Comparison of ENCODE assay signal across 2 cellular contexts in the genomic region with DNA sequence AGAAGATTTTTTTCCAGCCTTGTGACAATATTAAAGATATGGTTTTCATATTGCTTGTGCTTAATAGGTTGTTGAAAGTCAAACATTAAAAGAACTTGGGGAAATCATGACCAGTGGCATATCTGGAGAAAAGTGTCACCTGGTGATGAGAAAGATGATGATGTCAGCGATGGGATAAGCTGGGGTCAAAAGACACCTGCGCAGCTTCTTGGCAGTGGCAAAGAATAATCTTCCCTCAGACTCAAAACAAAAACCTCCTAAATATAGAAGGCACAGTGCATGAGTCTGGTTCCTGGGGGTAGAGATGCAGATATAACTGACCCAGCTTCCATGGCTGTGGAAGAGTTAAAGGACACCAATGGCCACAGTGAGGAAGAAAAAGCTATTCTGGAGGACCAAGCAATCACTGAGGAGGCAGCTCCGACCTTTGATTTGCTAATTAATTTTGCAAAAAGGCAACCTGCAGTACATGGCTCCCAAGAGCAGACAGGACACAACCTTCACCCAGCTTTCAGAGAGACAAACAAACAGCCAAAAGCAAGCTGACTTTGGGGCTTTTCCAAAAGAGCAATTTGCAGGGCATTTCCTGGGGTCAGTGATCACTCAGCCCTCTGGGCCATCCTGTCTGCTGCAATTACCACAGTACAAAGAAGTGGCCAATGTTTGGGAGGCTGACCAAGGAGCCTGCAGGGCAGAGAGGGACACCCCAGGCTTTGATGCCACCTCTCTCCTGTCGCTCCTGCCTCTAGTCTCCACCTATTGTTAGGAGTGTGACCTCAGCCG.
TF ChIP-seq lines count a peak whose summit lies in the region.

No MANE protein-coding gene starts in this region.

TF ChIP-seq in GM23338, 12 proteins besides CTCF, POLR2A, EP300 and RAD21:
- TF ChIP-seq CREB1 (CRISPR knock-in tag; IDR thresholded peaks at IDR 0.05; ENCODE audit: low read depth), result no peak
- TF ChIP-seq, protein P1, sequence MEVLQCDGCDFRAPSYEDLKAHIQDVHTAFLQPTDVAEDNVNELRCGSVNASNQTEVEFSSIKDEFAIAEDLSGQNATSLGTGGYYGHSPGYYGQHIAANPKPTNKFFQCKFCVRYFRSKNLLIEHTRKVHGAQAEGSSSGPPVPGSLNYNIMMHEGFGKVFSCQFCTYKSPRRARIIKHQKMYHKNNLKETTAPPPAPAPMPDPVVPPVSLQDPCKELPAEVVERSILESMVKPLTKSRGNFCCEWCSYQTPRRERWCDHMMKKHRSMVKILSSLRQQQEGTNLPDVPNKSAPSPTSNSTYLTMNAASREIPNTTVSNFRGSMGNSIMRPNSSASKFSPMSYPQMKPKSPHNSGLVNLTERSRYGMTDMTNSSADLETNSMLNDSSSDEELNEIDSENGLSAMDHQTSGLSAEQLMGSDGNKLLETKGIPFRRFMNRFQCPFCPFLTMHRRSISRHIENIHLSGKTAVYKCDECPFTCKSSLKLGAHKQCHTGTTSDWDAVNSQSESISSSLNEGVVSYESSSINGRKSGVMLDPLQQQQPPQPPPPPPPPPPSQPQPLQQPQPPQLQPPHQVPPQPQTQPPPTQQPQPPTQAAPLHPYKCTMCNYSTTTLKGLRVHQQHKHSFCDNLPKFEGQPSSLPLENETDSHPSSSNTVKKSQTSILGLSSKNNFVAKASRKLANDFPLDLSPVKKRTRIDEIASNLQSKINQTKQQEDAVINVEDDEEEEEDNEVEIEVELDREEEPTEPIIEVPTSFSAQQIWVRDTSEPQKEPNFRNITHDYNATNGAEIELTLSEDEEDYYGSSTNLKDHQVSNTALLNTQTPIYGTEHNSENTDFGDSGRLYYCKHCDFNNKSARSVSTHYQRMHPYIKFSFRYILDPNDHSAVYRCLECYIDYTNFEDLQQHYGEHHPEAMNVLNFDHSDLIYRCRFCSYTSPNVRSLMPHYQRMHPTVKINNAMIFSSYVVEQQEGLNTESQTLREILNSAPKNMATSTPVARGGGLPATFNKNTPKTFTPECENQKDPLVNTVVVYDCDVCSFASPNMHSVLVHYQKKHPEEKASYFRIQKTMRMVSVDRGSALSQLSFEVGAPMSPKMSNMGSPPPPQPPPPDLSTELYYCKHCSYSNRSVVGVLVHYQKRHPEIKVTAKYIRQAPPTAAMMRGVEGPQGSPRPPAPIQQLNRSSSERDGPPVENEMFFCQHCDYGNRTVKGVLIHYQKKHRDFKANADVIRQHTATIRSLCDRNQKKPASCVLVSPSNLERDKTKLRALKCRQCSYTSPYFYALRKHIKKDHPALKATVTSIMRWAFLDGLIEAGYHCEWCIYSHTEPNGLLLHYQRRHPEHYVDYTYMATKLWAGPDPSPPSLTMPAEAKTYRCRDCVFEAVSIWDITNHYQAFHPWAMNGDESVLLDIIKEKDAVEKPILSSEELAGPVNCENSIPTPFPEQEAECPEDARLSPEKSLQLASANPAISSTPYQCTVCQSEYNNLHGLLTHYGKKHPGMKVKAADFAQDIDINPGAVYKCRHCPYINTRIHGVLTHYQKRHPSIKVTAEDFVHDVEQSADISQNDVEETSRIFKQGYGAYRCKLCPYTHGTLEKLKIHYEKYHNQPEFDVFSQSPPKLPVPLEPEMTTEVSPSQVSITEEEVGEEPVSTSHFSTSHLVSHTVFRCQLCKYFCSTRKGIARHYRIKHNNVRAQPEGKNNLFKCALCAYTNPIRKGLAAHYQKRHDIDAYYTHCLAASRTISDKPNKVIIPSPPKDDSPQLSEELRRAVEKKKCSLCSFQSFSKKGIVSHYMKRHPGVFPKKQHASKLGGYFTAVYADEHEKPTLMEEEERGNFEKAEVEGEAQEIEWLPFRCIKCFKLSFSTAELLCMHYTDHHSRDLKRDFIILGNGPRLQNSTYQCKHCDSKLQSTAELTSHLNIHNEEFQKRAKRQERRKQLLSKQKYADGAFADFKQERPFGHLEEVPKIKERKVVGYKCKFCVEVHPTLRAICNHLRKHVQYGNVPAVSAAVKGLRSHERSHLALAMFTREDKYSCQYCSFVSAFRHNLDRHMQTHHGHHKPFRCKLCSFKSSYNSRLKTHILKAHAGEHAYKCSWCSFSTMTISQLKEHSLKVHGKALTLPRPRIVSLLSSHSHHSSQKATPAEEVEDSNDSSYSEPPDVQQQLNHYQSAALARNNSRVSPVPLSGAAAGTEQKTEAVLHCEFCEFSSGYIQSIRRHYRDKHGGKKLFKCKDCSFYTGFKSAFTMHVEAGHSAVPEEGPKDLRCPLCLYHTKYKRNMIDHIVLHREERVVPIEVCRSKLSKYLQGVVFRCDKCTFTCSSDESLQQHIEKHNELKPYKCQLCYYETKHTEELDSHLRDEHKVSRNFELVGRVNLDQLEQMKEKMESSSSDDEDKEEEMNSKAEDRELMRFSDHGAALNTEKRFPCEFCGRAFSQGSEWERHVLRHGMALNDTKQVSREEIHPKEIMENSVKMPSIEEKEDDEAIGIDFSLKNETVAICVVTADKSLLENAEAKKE (CRISPR knock-in tag; IDR thresholded peaks at IDR 0.05), result no peak
- TF ChIP-seq ZNF331 (CRISPR knock-in tag; IDR thresholded peaks at IDR 0.05; ENCODE audit: low read depth), result no peak
- no peak for TF ChIP-seq EZH2phosphoT487 (IDR thresholded peaks at IDR 0.05; ENCODE audit: unreplicated experiment)
- TF ChIP-seq ZNF114 (CRISPR knock-in tag; IDR thresholded peaks at IDR 0.05), result no peak
- TF ChIP-seq POLR2AphosphoS5 (IDR thresholded peaks at IDR 0.05; ENCODE audit: low read depth), result no peak
TF ChIP-seq in GM23338: peak in this region for 0.

TF ChIP-seq in HepG2, 621 proteins besides CTCF, POLR2A, EP300 and RAD21:
- TF ChIP-seq, protein P2, sequence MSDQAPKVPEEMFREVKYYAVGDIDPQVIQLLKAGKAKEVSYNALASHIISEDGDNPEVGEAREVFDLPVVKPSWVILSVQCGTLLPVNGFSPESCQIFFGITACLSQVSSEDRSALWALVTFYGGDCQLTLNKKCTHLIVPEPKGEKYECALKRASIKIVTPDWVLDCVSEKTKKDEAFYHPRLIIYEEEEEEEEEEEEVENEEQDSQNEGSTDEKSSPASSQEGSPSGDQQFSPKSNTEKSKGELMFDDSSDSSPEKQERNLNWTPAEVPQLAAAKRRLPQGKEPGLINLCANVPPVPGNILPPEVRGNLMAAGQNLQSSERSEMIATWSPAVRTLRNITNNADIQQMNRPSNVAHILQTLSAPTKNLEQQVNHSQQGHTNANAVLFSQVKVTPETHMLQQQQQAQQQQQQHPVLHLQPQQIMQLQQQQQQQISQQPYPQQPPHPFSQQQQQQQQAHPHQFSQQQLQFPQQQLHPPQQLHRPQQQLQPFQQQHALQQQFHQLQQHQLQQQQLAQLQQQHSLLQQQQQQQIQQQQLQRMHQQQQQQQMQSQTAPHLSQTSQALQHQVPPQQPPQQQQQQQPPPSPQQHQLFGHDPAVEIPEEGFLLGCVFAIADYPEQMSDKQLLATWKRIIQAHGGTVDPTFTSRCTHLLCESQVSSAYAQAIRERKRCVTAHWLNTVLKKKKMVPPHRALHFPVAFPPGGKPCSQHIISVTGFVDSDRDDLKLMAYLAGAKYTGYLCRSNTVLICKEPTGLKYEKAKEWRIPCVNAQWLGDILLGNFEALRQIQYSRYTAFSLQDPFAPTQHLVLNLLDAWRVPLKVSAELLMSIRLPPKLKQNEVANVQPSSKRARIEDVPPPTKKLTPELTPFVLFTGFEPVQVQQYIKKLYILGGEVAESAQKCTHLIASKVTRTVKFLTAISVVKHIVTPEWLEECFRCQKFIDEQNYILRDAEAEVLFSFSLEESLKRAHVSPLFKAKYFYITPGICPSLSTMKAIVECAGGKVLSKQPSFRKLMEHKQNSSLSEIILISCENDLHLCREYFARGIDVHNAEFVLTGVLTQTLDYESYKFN (CRISPR knock-in tag; conservative IDR thresholded peaks at IDR 0.05), result 0 out of 2 replicates have a peak, but pooled peaks have one; percentile 17
- TF ChIP-seq CREB1 (IDR thresholded peaks at IDR 0.05) (peak; percentile 7; the same call in 1 of the 2 replicates), CREB1 (CRISPR knock-in tag; IDR thresholded peaks at IDR 0.05) (no peak), CBX2 (IDR thresholded peaks at IDR 0.05; ENCODE audit: low read depth, low read length) (no peak), CBX2 (CRISPR knock-in tag; IDR thresholded peaks at IDR 0.05; ENCODE audit: low read depth) (no peak), HNF4A (CRISPR knock-in tag; IDR thresholded peaks at IDR 0.05) (peak; percentile 19), LCORL (IDR thresholded peaks at IDR 0.05) (no peak), LCORL (CRISPR knock-in tag; IDR thresholded peaks at IDR 0.05) (peak; percentile 67; the same call in 1 of the 2 replicates)
- TF ChIP-seq, protein P3, sequence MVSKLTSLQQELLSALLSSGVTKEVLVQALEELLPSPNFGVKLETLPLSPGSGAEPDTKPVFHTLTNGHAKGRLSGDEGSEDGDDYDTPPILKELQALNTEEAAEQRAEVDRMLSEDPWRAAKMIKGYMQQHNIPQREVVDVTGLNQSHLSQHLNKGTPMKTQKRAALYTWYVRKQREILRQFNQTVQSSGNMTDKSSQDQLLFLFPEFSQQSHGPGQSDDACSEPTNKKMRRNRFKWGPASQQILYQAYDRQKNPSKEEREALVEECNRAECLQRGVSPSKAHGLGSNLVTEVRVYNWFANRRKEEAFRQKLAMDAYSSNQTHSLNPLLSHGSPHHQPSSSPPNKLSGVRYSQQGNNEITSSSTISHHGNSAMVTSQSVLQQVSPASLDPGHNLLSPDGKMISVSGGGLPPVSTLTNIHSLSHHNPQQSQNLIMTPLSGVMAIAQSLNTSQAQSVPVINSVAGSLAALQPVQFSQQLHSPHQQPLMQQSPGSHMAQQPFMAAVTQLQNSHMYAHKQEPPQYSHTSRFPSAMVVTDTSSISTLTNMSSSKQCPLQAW (CRISPR knock-in tag; IDR thresholded peaks at IDR 0.05), result no peak
